8 cellular contexts compared by ENCODE assay signal in the genomic region with DNA sequence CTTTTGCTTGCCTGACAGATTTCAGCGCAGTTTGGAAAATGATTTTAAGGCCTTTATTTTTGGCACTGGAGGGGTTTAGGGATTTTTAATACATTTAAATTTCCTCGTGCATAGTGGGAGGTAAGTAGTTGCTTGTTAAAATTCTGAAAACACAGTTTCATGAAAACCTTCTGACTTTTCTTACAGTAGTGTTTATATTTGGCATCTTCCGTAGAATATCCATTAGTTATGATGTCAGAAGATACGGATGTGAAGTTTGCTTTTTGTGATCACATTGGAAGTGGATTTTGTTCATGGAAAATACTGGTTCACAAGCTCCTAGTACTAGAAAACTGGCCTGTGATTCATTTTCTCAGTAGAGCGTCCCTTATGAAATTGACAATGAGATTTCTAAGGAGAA. TPM values are rescaled to one million over a fixed set of nuclear protein-coding genes. Genes with fewer than 3 reads are reported as not detected.
A peak's percentile ranks its signal among the peaks of the same experiment; 100 is the strongest.
DNase-seq lines count a peak whose midpoint lies in the region; ATAC-seq and TF ChIP-seq lines count a peak whose summit lies in the region.

No MANE protein-coding gene starts in this region.

- no peak for DNase-seq in left ventricle myocardium inferior
- DNase-seq in Right ventricle myocardium superior, result no peak
- DNase-seq in mesothelial cell of epicardium (ENCODE audit: low spot score in 2 of 2, unreplicated experiment in 2 of 2), result no peak
- no peak for DNase-seq in vagina (ENCODE audit: extremely low spot score in 2 of 2)
- DNase-seq in NCI-H2196 (lab: John Stamatoyannopoulos, UW; ENCODE audit: unreplicated experiment), result no peak

- peak overlapping the region; percentile 88 to 99 (median 98) for H3K4me3 Mint-ChIP-seq in brain
- H3K4me3 Mint-ChIP-seq in mesothelial cell of epicardium, result peak overlapping the region; percentile 93

- H3K9me3 ChIP-seq in left ventricle myocardium inferior (replicated peaks) (no peaks in the 10 kb centered on the region), vagina (no peaks in the 10 kb centered on the region)

- H3K27ac ChIP-seq in left ventricle myocardium inferior (replicated peaks) (peak overlapping the region; percentile 97), vagina (peak overlapping the region; percentile 96)

- H3K36me3 ChIP-seq in left ventricle myocardium inferior (no peaks in the 10 kb centered on the region), vagina (no peaks in the 10 kb centered on the region)

- peak overlapping the region in 4 of 5 experiments; percentile 89 to 95 (median 92) for H3K27ac Mint-ChIP-seq in brain
- H3K27ac Mint-ChIP-seq in mesothelial cell of epicardium, result peak overlapping the region; percentile 90

- intact Hi-C loops in left ventricle myocardium inferior (cut with micrococcal nuclease), result no loop called here
- intact Hi-C loops in Right ventricle myocardium superior (cut with DNase I), result no loop called here
- intact Hi-C loops in vagina (cut with DNase I), result no loop called here

- H3K27me3 ChIP-seq in left ventricle myocardium inferior (ENCODE audit: low read depth) (no peaks in the 10 kb centered on the region), vagina (no peaks in the 10 kb centered on the region)

- TF ChIP-seq POLR2A in vagina (IDR thresholded peaks at IDR 0.05), result no peak

- H3K4me3 ChIP-seq in left ventricle myocardium inferior (peak overlapping the region; percentile 99), vagina (peak overlapping the region; percentile 94 to 98)

- H3K4me1 ChIP-seq in left ventricle myocardium inferior (peaks cover 66% of the 10 kb centered on the region), vagina (peaks cover 28% of the 10 kb centered on the region)

- H3K36me3 Mint-ChIP-seq in brain, result peaks cover 4% of the 10 kb centered on the region
- no peaks in the 10 kb centered on the region for H3K36me3 Mint-ChIP-seq in mesothelial cell of epicardium

- H3K9me3 Mint-ChIP-seq in brain (no peaks in the 10 kb centered on the region), mesothelial cell of epicardium (no peaks in the 10 kb centered on the region)

- H3K4me1 Mint-ChIP-seq in brain (peaks cover 38% of the 10 kb centered on the region), mesothelial cell of epicardium (peaks cover 21% of the 10 kb centered on the region)

- peaks cover 5% of the 10 kb centered on the region for H3K27me3 Mint-ChIP-seq in brain
- H3K27me3 Mint-ChIP-seq in mesothelial cell of epicardium (ENCODE audit: low read depth), result peaks cover 2% of the 10 kb centered on the region

- TF ChIP-seq CTCF in left ventricle myocardium inferior (IDR thresholded peaks at IDR 0.05; ENCODE audit: borderline replicate concordance), result no peak
- TF ChIP-seq CTCF in brain (conservative IDR thresholded peaks at IDR 0.05), result no peak
- TF ChIP-seq CTCF in mesothelial cell of epicardium (IDR thresholded peaks at IDR 0.05; ENCODE audit: unreplicated experiment), result no peak
- TF ChIP-seq CTCF in vagina (IDR thresholded peaks at IDR 0.05), result no peak

- ATAC-seq in Right ventricle myocardium superior (ENCODE audit: poor library complexity) (no peak), GM21576 (IDR thresholded peaks at IDR 0.05; ENCODE audit: unreplicated experiment) (no peak), GM21526 (IDR thresholded peaks at IDR 0.05; ENCODE audit: low FRiP score, unreplicated experiment) (no peak)

RNA-seq across cellular contexts. Expression of a gene that starts 1.3 kb away (rescaled TPM):
- total RNA-seq in left ventricle myocardium inferior (69.2 TPM), Right ventricle myocardium superior (53.6 TPM), mesothelial cell of epicardium (41.1 to 48.5 TPM (median 47.0 TPM) in 3 replicates), vagina (40.0 TPM)
- 17.1 TPM for polyA plus RNA-seq in brain (ENCODE audit: insufficient read depth, low read depth, low replicate concordance)
